18 cellular contexts compared by ENCODE assay signal in the genomic region with DNA sequence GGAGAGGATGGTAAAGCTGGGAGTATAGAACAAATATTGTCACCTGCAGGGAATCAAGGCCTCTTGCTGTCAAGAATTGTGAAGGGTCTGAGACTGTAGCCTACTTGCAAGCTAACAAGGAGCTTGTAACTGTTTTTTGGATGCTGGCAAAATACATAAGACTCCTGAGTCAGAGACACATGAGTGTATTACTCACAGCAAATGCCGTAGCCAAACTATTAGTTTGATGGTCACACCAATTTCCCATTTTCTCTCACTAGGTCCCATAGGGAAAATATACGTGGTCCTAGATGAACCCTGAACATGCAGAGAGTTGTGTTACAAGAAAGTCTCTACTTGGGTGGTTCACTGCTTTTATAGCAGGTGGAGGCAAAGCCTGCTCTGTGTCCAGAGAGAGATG. TPM values are rescaled to one million over a fixed set of nuclear protein-coding genes. Genes with fewer than 3 reads are reported as not detected.
DNase-seq lines count a peak whose midpoint lies in the region; ATAC-seq and TF ChIP-seq lines count a peak whose summit lies in the region.
"Had no signal": no experiment of that assay in that cellular context is flagged by ENCODE, and none has a peak within 500 bp of the region (broad histone marks: within the 10 kb centered on the region; RNA-seq: fewer than 3 reads in every experiment).

No MANE protein-coding gene starts in this region.

- H3K36me3 ChIP-seq in left lung: no peaks in the 10 kb centered on the region
- H3K36me3 ChIP-seq: prostate gland, SJSA1 had no signal

- DNase-seq in ACHN (peak; percentile 22), HS-5 (ENCODE audit: low read depth) (peak; percentile 50), chondrocyte (ENCODE audit: low spot score) (no peak), left lung (no peak), coronary artery (ENCODE audit: low spot score) (no peak), amniotic stem cell (lab: John Stamatoyannopoulos, UW) (no peak), anterior cingulate cortex (lab: John Stamatoyannopoulos, UW) (no peak), SIG-M5 (lab: John Stamatoyannopoulos, UW) (no peak)
- DNase-seq: activated CD4-positive, alpha-beta T cell treated with anti-CD3 and anti-CD28 coated beads, Interleukin-2, amount 10 ng/mL, durations not matched to agents 24 days and 14 days; H9; hypothalamus; NCI-H1048 had no signal

- H3K9me3 Mint-ChIP-seq in chondrocyte (ENCODE audit: low read depth): no peaks in the 10 kb centered on the region
- H3K9me3 Mint-ChIP-seq: H9; natural killer cell treated with Interleukin-12 subunit alpha and Interleukin-12 subunit beta and Interleukin-15 and Interleukin-18, amount 100 ng/mL, for 72 hours had no signal

- H3K27ac ChIP-seq in left lung (no peak overlapping the region), coronary artery (no peak overlapping the region)
- H3K27ac ChIP-seq: prostate gland, SJSA1 had no signal

- H3K9me3 ChIP-seq in left lung: no peaks in the 10 kb centered on the region
- H3K9me3 ChIP-seq: prostate gland, SJSA1 had no signal

- intact Hi-C loops in left lung (cut with DNase I): no loop called here

- no peaks in the 10 kb centered on the region for H3K36me3 Mint-ChIP-seq in chondrocyte (ENCODE audit: low read depth)
- H3K36me3 Mint-ChIP-seq: activated naive CD8-positive, alpha-beta T cell; natural killer cell treated with Interleukin-12 subunit alpha and Interleukin-12 subunit beta and Interleukin-15 and Interleukin-18, amount 100 ng/mL, for 72 hours had no signal

- in situ Hi-C loops in ACHN (cut with HindIII; ENCODE audit: low pct_ligation_motif_present, low pct_unique_long_range_greater_than_20kb, low sequenced_read_pairs): no loop called here

- ATAC-seq in left lung: peak; percentile 37
- ATAC-seq: natural killer cell treated with Interleukin-12 subunit alpha and Interleukin-12 subunit beta and Interleukin-15 and Interleukin-18, amount 100 ng/mL, for 72 hours had no signal

- TF ChIP-seq CTCF in chondrocyte (IDR thresholded peaks at IDR 0.05) (no peak), left lung (IDR thresholded peaks at IDR 0.05) (no peak), coronary artery (IDR thresholded peaks at IDR 0.05) (no peak)

- H3K27me3 Mint-ChIP-seq in chondrocyte (ENCODE audit: low read depth): no peaks in the 10 kb centered on the region
- H3K27me3 Mint-ChIP-seq: activated CD4-positive, alpha-beta T cell treated with anti-CD3 and anti-CD28 coated beads, Interleukin-2, amount 10 ng/mL, durations not matched to agents 24 days and 14 days; activated naive CD8-positive, alpha-beta T cell; natural killer cell treated with Interleukin-12 subunit alpha and Interleukin-12 subunit beta and Interleukin-15 and Interleukin-18, amount 100 ng/mL, for 72 hours had no signal

- no peak overlapping the region for H3K4me3 Mint-ChIP-seq in chondrocyte (ENCODE audit: unreplicated experiment)
- H3K4me3 Mint-ChIP-seq: activated CD4-positive, alpha-beta T cell treated with anti-CD3 and anti-CD28 coated beads, Interleukin-2, amount 10 ng/mL, durations not matched to agents 24 days and 14 days; activated naive CD8-positive, alpha-beta T cell; H9; natural killer cell treated with Interleukin-12 subunit alpha and Interleukin-12 subunit beta and Interleukin-15 and Interleukin-18, amount 100 ng/mL, for 72 hours had no signal

- H3K27me3 ChIP-seq in left lung: no peaks in the 10 kb centered on the region
- H3K27me3 ChIP-seq: SJSA1 had no signal

- H3K4me3 ChIP-seq in left lung (no peak overlapping the region), coronary artery (no peak overlapping the region)
- H3K4me3 ChIP-seq: prostate gland, SJSA1 had no signal

- peaks cover 25% of the 10 kb centered on the region for H3K4me1 Mint-ChIP-seq in chondrocyte (ENCODE audit: low read depth)

- H3K4me1 ChIP-seq in left lung: no peaks in the 10 kb centered on the region
- H3K4me1 ChIP-seq: prostate gland had no signal

- peak overlapping the region; percentile 33 for H3K27ac Mint-ChIP-seq in chondrocyte (ENCODE audit: unreplicated experiment)
- H3K27ac Mint-ChIP-seq: activated CD4-positive, alpha-beta T cell treated with anti-CD3 and anti-CD28 coated beads, Interleukin-2, amount 10 ng/mL, durations not matched to agents 24 days and 14 days; activated naive CD8-positive, alpha-beta T cell; H9; natural killer cell treated with Interleukin-12 subunit alpha and Interleukin-12 subunit beta and Interleukin-15 and Interleukin-18, amount 100 ng/mL, for 72 hours had no signal

RNA-seq across cellular contexts. Expression of a gene that starts 44.7 kb away (rescaled TPM):
- not detected in 3 replicates for total RNA-seq in chondrocyte
- under 1 TPM; 0.58 to 0.76 TPM for total RNA-seq in left lung
- total RNA-seq: cerebellum, H9, temporal lobe had no signal

Comparison
In these comparisons a context has a peak if more than half of its experiments do, and no peak if none do; other contexts are left out.
1. DNase-seq: peak in ACHN (single experiment) and HS-5 (single experiment); none in chondrocyte (single experiment), left lung (0 of 2), coronary artery (single experiment), amniotic stem cell (single experiment), anterior cingulate cortex (0 of 58) and SIG-M5 (single experiment).